In the genomic region with DNA sequence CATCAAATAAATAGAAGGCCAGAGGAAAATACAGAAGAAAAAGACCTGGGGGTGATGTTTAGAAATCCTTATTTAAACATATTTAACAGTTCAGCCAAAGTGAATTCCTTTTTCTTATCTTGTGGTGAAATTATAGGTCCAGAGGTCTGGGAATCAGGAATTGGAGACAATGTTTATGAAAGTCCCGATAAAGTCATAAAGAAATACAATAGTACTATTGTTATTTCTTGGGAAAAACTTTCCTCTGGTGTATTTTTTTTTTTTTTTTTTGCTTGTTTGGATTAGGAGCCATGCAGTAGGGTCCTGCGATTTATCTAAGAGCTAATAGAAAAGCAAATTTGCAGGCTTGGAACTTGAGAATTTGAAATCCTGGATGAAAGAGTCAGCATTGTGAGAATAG, we compare ENCODE assay signal across 1 cellular context.
TF ChIP-seq lines count a peak whose summit lies in the region.

No MANE protein-coding gene starts in this region.

TF ChIP-seq in endothelial cell of umbilical vein, 7 proteins besides CTCF, POLR2A, EP300 and RAD21:
- TF ChIP-seq, protein P1, sequence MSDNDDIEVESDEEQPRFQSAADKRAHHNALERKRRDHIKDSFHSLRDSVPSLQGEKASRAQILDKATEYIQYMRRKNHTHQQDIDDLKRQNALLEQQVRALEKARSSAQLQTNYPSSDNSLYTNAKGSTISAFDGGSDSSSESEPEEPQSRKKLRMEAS (IDR thresholded peaks at IDR 0.05; ENCODE audit: insufficient read depth, insufficient read length): no peak
- TF ChIP-seq JUN (IDR thresholded peaks at IDR 0.05; ENCODE audit: borderline replicate concordance, insufficient read depth, insufficient read length, low read depth): no peak
- no peak for TF ChIP-seq MYC (IDR thresholded peaks at IDR 0.05; ENCODE audit: low read depth, low read length)
- no peak for TF ChIP-seq EZH2 (IDR thresholded peaks at IDR 0.05; ENCODE audit: borderline replicate concordance, low read depth, low read length, severe bottlenecking)
- no peak for TF ChIP-seq GATA2 (IDR thresholded peaks at IDR 0.05; ENCODE audit: insufficient read depth, insufficient read length, low read depth, low read length)
- no peak for TF ChIP-seq FOS (IDR thresholded peaks at IDR 0.05; ENCODE audit: borderline replicate concordance, insufficient read depth, low read length)
- no peak for TF ChIP-seq POLR2AphosphoS5 (IDR thresholded peaks at IDR 0.05; ENCODE audit: insufficient read depth, low read depth, low read length)
